In the genomic region with DNA sequence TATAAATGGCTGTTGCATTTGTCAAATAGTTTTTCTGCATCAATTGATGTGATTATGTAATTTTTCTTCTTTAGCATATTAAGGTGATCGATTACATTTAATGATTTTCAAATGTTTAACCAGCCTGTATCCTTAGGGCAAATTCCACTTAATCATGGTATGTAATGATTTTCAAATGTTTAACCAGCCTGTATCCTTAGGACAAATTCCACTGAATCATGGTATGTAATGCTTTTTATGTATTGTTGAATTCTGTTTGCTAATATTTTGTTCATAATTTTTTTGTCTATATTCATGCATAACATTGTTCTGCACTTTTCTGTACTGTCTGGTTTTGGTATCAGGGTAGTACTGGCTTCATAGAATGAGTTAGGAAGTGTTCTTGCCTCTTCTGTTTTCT, we compare ENCODE assay signal across 16 cellular contexts.
DNase-seq lines count a peak whose midpoint lies in the region; ATAC-seq and TF ChIP-seq lines count a peak whose summit lies in the region.
"Had no signal": no experiment of that assay in that cellular context is flagged by ENCODE, and none has a peak within 500 bp of the region (broad histone marks: within the 10 kb centered on the region; RNA-seq: fewer than 3 reads in every experiment).

No MANE protein-coding gene starts in this region.

- H3K4me3 ChIP-seq in SK-N-MC (peak overlapping the region; percentile 55), endodermal cell (ENCODE audit: low read length) (no peak overlapping the region), Caco-2 (ENCODE audit: low read depth, low read length) (no peak overlapping the region)
- H3K4me3 ChIP-seq: GM12878, GM23248, HAP-1 had no signal

- H3K27ac ChIP-seq in SK-N-MC (peak overlapping the region; percentile 92), endodermal cell (ENCODE audit: low read depth, low read length) (no peak overlapping the region)
- H3K27ac ChIP-seq: C4-2B, GM23248, HL-60 had no signal

- TF ChIP-seq CTCF in endodermal cell (conservative IDR thresholded peaks at IDR 0.05) (no peak), Caco-2 (IDR thresholded peaks at IDR 0.05; ENCODE audit: insufficient read depth in 1 of 2, low read depth in 1 of 2, low read length in 1 of 2, severe bottlenecking in 1 of 2, unreplicated experiment in 1 of 2) (no peak)

- H3K4me1 ChIP-seq in endodermal cell (ENCODE audit: control insufficient read depth, insufficient read depth, low read length) (no peaks in the 10 kb centered on the region), Caco-2 (no peaks in the 10 kb centered on the region)
- H3K4me1 ChIP-seq: HAP-1 had no signal

- 91% methylated on average over 1 of the region's 1 CpG; no CpG with 5 or more reads in 1 of the 2 experiments for WGBS in endodermal cell (ENCODE audit: insufficient coverage in 1 of 2, insufficient read length in 1 of 2), 2 experiments

- H3K27ac Mint-ChIP-seq in endodermal cell (no peak overlapping the region), Caco-2 (ENCODE audit: unreplicated experiment) (no peak overlapping the region)
- H3K27ac Mint-ChIP-seq: CD4-positive, alpha-beta memory T cell had no signal

- no peaks in the 10 kb centered on the region for H3K4me1 Mint-ChIP-seq in endodermal cell
- H3K4me1 Mint-ChIP-seq in Caco-2 (ENCODE audit: low read depth, unreplicated experiment) = no peaks in the 10 kb centered on the region
- H3K4me1 Mint-ChIP-seq: CD4-positive, alpha-beta memory T cell had no signal

- peaks cover 6% of the 10 kb centered on the region for H3K27me3 Mint-ChIP-seq in endodermal cell (ENCODE audit: insufficient read depth)
- no peaks in the 10 kb centered on the region for H3K27me3 Mint-ChIP-seq in Caco-2 (ENCODE audit: insufficient read depth, unreplicated experiment)

- peaks cover 30% of the 10 kb centered on the region for H3K9me3 Mint-ChIP-seq in endodermal cell
- H3K9me3 Mint-ChIP-seq in Caco-2 (ENCODE audit: unreplicated experiment) = peaks cover 51% of the 10 kb centered on the region

- intact Hi-C loops in Caco-2 (cut with micrococcal nuclease; ENCODE audit: unreplicated experiment) = no loop called here

- BruUV-seq in Caco-2 (replicated peaks; lab: Mats Ljungman, UMichigan) = no TSS peak

- POLR2A ChIA-PET in Caco-2 (lab: Charles Lee) = no interaction called here

- DNase-seq in CD1c-positive myeloid dendritic cell (ENCODE audit: extremely low spot score) = peak; percentile 12
- peak; percentile 58 for DNase-seq in NCI-H146 treated with DMSO at 0.1 percent for 48 hours (lab: John Stamatoyannopoulos, UW; ENCODE audit: unreplicated experiment)
- peak; percentile 68 for DNase-seq in SK-N-MC (ENCODE audit: low read depth, low spot score)
- peak; percentile 50 for DNase-seq in renal cortical epithelial cell (ENCODE audit: low read depth)
- DNase-seq in endodermal cell = no peak
- DNase-seq in Caco-2 = no peak
- DNase-seq: AML-193; Calu3; CD4-positive, alpha-beta memory T cell; DMS79 treated with DMSO at 0.1 percent for 48 hours; GM23248 had no signal

- H3K27me3 ChIP-seq in endodermal cell (ENCODE audit: control insufficient read depth, insufficient read depth, low read length, poor library complexity, severe bottlenecking) (no peaks in the 10 kb centered on the region), Caco-2 (replicated peaks; ENCODE audit: control insufficient read depth, insufficient read depth, low read length) (no peaks in the 10 kb centered on the region)

- H3K36me3 ChIP-seq in SK-N-MC (ENCODE audit: insufficient read depth, low read length) (no peaks in the 10 kb centered on the region), endodermal cell (ENCODE audit: control insufficient read depth, insufficient read depth, low read length) (no peaks in the 10 kb centered on the region), Caco-2 (ENCODE audit: control insufficient read depth, insufficient read depth, low read length) (no peaks in the 10 kb centered on the region)
- H3K36me3 ChIP-seq: HAP-1 had no signal

- ATAC-seq in GM19397 (IDR thresholded peaks at IDR 0.05; ENCODE audit: unreplicated experiment) = no peak
- ATAC-seq: GM12878 had no signal

- H3K9me3 ChIP-seq in SK-N-MC (ENCODE audit: low read depth, low read length) = no peaks in the 10 kb centered on the region
- H3K9me3 ChIP-seq in endodermal cell (ENCODE audit: control insufficient read depth, low read length) = peaks cover 26% of the 10 kb centered on the region
- H3K9me3 ChIP-seq in Caco-2 = peaks cover 12% of the 10 kb centered on the region
- H3K9me3 ChIP-seq: HAP-1 had no signal

- H3K36me3 Mint-ChIP-seq in endodermal cell (ENCODE audit: low read depth) (no peaks in the 10 kb centered on the region), Caco-2 (ENCODE audit: insufficient read depth, unreplicated experiment) (no peaks in the 10 kb centered on the region)
- H3K36me3 Mint-ChIP-seq: CD4-positive, alpha-beta memory T cell had no signal

- H3K9ac ChIP-seq in SK-N-MC (ENCODE audit: insufficient read length) (peak overlapping the region; percentile 43), endodermal cell (ENCODE audit: extremely low read depth, low read length, poor library complexity, severe bottlenecking) (no peak overlapping the region)
- H3K9ac ChIP-seq: GM23248 had no signal

- CTCF ChIA-PET in Caco-2 (lab: Charles Lee) = no interaction called here

- H3K4me3 Mint-ChIP-seq in endodermal cell (no peak overlapping the region), Caco-2 (ENCODE audit: unreplicated experiment) (no peak overlapping the region)
- H3K4me3 Mint-ChIP-seq: CD4-positive, alpha-beta memory T cell had no signal

Comparison
In these comparisons a context has a peak if more than half of its experiments do, and no peak if none do; other contexts are left out.
1. DNase-seq: peak in CD1c-positive myeloid dendritic cell (single experiment), NCI-H146 treated with DMSO at 0.1 percent for 48 hours (single experiment), SK-N-MC (single experiment) and renal cortical epithelial cell (single experiment); none in endodermal cell (single experiment) and Caco-2 (0 of 2).